In genomic region chr10:56296626-56297025, GRCh38 we compare ENCODE assay signal across 24 cellular contexts.
"Had no signal": no experiment of that assay in that cellular context is flagged by ENCODE, and none has a peak within 500 bp of the region (broad histone marks: within the 10 kb centered on the region; RNA-seq: fewer than 3 reads in every experiment).

No MANE protein-coding gene starts in this region.

- FAIRE-seq: astrocyte had no signal

- DNase-seq: activated B cell treated with CpG ODN at 0.5 μM for 24 hours; activated CD4-positive, alpha-beta T cell treated with anti-CD3 and anti-CD28 coated beads for 1 hour; activated CD4-positive, alpha-beta T cell treated with anti-CD3 and anti-CD28 coated beads, Interleukin-2, amount 10 ng/mL, durations not matched to agents 24 days and 14 days; activated CD4-positive, alpha-beta T cell treated with anti-CD3 and anti-CD28 coated beads, Interleukin-2, amount 50 U/mL, for 48 hours; activated CD8-positive, alpha-beta memory T cell treated with anti-CD3 and anti-CD28 coated beads, Interleukin-2, amount 10 ng/mL, durations not matched to agents 7 days and 5 days; activated effector memory CD4-positive, alpha-beta T cell treated with anti-CD3 and anti-CD28 coated beads, Interleukin-2, amount 50 U/mL, for 16 hours; activated naive CD4-positive, alpha-beta T cell treated with Interleukin-2 at 50 U/mL for 16 hours; activated T-cell treated with anti-CD3 and anti-CD28 coated beads, Interleukin-2, amount 50 U/mL, for 4 hours; amygdala; MV-4-11; NCI-H1092 treated with DMSO at 0.1 percent for 48 hours; NCI-H1417 treated with DMSO at 0.1 percent for 48 hours; NCI-H1694; NCI-H2029; NCI-H2107; NCI-H2171 treated with DMSO at 0.1 percent for 48 hours; NCI-H226; NCI-H82; Right ventricle myocardium superior; RPMI8226; T-helper 17 cell; T-helper 9 cell had no signal

- ATAC-seq: activated CD8-positive, alpha-beta memory T cell treated with anti-CD3 and anti-CD28 coated beads, Interleukin-2, amount 10 ng/mL, durations not matched to agents 7 days and 5 days; activated T-cell treated with anti-CD3 and anti-CD28 coated beads, Interleukin-2, amount 50 U/mL, for 4 hours; Panc1; T-helper 17 cell had no signal
